15 cellular contexts compared by ENCODE assay signal in genomic region chr6:152146385-152146784, GRCh38.
DNase-seq lines count a peak whose midpoint lies in the region; ATAC-seq and TF ChIP-seq lines count a peak whose summit lies in the region.
"Had no signal": no experiment of that assay in that cellular context is flagged by ENCODE, and none has a peak within 500 bp of the region (broad histone marks: within the 10 kb centered on the region; RNA-seq: fewer than 3 reads in every experiment).

No MANE protein-coding gene starts in this region.

- H3K4me1 ChIP-seq in fibroblast of lung (ENCODE audit: control insufficient read depth, extremely low read depth, insufficient read depth, low read length) = peaks cover 5% of the 10 kb centered on the region
- H3K4me1 ChIP-seq: stomach had no signal

- H3K27ac ChIP-seq in fibroblast of lung (ENCODE audit: insufficient read depth, low read length) = no peak overlapping the region
- H3K27ac ChIP-seq: stomach had no signal

- ATAC-seq in HG02885 (IDR thresholded peaks at IDR 0.05; ENCODE audit: poor library complexity, unreplicated experiment) = no peak
- no peak for ATAC-seq in HG03196 (IDR thresholded peaks at IDR 0.05; ENCODE audit: unreplicated experiment)
- ATAC-seq in HG02884 (IDR thresholded peaks at IDR 0.05; ENCODE audit: unreplicated experiment) = no peak

- peak overlapping the region; percentile 63 for H3K27ac Mint-ChIP-seq in activated T-cell treated with anti-CD3 and anti-CD28 coated beads, Interleukin-2, amount 50 U/mL, for 24 hours

- H3K27me3 Mint-ChIP-seq in activated T-cell treated with anti-CD3 and anti-CD28 coated beads, Interleukin-2, amount 50 U/mL, for 24 hours = no peaks in the 10 kb centered on the region

- no peak overlapping the region for H3K4me3 Mint-ChIP-seq in activated T-cell treated with anti-CD3 and anti-CD28 coated beads, Interleukin-2, amount 50 U/mL, for 24 hours

- H3K9me3 Mint-ChIP-seq in activated T-cell treated with anti-CD3 and anti-CD28 coated beads, Interleukin-2, amount 50 U/mL, for 24 hours = no peaks in the 10 kb centered on the region

- H4K20me1 ChIP-seq in fibroblast of lung (ENCODE audit: control insufficient read depth, extremely low read depth, insufficient read depth, low read length) = no peaks in the 10 kb centered on the region

- no peaks in the 10 kb centered on the region for H3K79me2 ChIP-seq in fibroblast of lung (ENCODE audit: control insufficient read depth, insufficient read depth, low read length)

- TF ChIP-seq CTCF in fibroblast of lung (conservative IDR thresholded peaks at IDR 0.05 in 1 of 2, IDR thresholded peaks at IDR 0.05 in 1 of 2; ENCODE audit: low read depth in 1 of 2, low read length in 2 of 2) = no peak

- H3K4me1 Mint-ChIP-seq in activated T-cell treated with anti-CD3 and anti-CD28 coated beads, Interleukin-2, amount 50 U/mL, for 24 hours (ENCODE audit: low read depth) = peaks cover 2% of the 10 kb centered on the region

- no peak overlapping the region for H2AFZ ChIP-seq in fibroblast of lung (ENCODE audit: low read length)

- H3K4me3 ChIP-seq in fibroblast of lung (replicated peaks in 1 of 4; ENCODE audit: control extremely low read depth in 1 of 4, insufficient read depth in 1 of 4, low read depth in 3 of 4, low read length in 4 of 4) (no peak overlapping the region), skeletal muscle cell (ENCODE audit: low read depth, low read length) (no peak overlapping the region)
- H3K4me3 ChIP-seq: stomach had no signal

- DNase-seq in activated T-cell treated with anti-CD3 and anti-CD28 coated beads, Interleukin-2, amount 50 U/mL, for 24 hours = no peak
- DNase-seq in activated T-cell treated with anti-CD3 and anti-CD28 coated beads for 4 hours (no peak), M059J (ENCODE audit: low read depth) (peak; percentile 76), fibroblast of lung (ENCODE audit: low read depth in 2 of 2) (peak; percentile 72 to 90), skeletal muscle cell (ENCODE audit: low read depth) (peak; percentile 35)
- DNase-seq: activated gamma-delta T cell treated with Interleukin-2 at 50 U/mL for 16 hours; Calu3; central memory CD4-positive, alpha-beta T cell; NCI-H2029 treated with DMSO at 0.1 percent for 48 hours; NCI-H774; SHP77 treated with DMSO at 0.1 percent for 48 hours; stomach had no signal

- no peaks in the 10 kb centered on the region for H3K9me3 ChIP-seq in fibroblast of lung (ENCODE audit: control insufficient read depth, insufficient read depth, low read depth, low read length)
- H3K9me3 ChIP-seq: stomach had no signal

- H3K9ac ChIP-seq in fibroblast of lung (ENCODE audit: insufficient read depth, low read length) = no peak overlapping the region

- no peaks in the 10 kb centered on the region for H3K27me3 ChIP-seq in fibroblast of lung (ENCODE audit: control insufficient read depth, insufficient read depth, low read length)
- H3K27me3 ChIP-seq: stomach had no signal

- peak overlapping the region; percentile 60 for H3K4me2 ChIP-seq in fibroblast of lung (ENCODE audit: extremely low read depth, insufficient read depth, low read length)

- peaks cover 77% of the 10 kb centered on the region for H3K36me3 Mint-ChIP-seq in activated T-cell treated with anti-CD3 and anti-CD28 coated beads, Interleukin-2, amount 50 U/mL, for 24 hours (ENCODE audit: low read depth)

- H3K36me3 ChIP-seq in fibroblast of lung (ENCODE audit: control insufficient read depth, insufficient read depth, low read length) = peaks cover 4% of the 10 kb centered on the region

Comparison
In these comparisons a context has a peak if more than half of its experiments do, and no peak if none do; other contexts are left out.
1. DNase-seq: peak in M059J (single experiment), fibroblast of lung (2 of 2) and skeletal muscle cell (single experiment); none in activated T-cell treated with anti-CD3 and anti-CD28 coated beads, Interleukin-2, amount 50 U/mL, for 24 hours (single experiment) and activated T-cell treated with anti-CD3 and anti-CD28 coated beads for 4 hours (single experiment).